ENCODE assay signal across 21 cellular contexts in genomic region chr6:45591816-45592359, GRCh38.
DNase-seq lines count a peak whose midpoint lies in the region; ATAC-seq and TF ChIP-seq lines count a peak whose summit lies in the region.
"Had no signal": no experiment of that assay in that cellular context is flagged by ENCODE, and none has a peak within 500 bp of the region (broad histone marks: within the 10 kb centered on the region; RNA-seq: fewer than 3 reads in every experiment).

No MANE protein-coding gene starts in this region.

- H3F3A ChIP-seq in GM23338 (replicated peaks; ENCODE audit: low read depth), result no peaks in the 10 kb centered on the region

- H3K27me3 ChIP-seq in GM23338 (ENCODE audit: insufficient read depth) (no peaks in the 10 kb centered on the region), spleen (replicated peaks in 1 of 7) (peaks cover 0 to 4% (median 0%) of the 10 kb centered on the region in 7 donors)
- H3K27me3 ChIP-seq: BE2C, brain microvascular endothelial cell, heart left ventricle, vagina had no signal

- POLR2A ChIA-PET in activated CD4-positive, alpha-beta T cell treated with anti-CD3 and anti-CD28 coated beads for 36 hours (lab: Charles Lee), result no interaction called here
- POLR2A ChIA-PET in RWPE1 (lab: Yijun Ruan, JAX; ENCODE audit: low non-redundant PET), result no interaction called here

- CTCF ChIA-PET in activated CD4-positive, alpha-beta T cell treated with anti-CD3 and anti-CD28 coated beads for 36 hours (lab: Charles Lee), result interaction anchor here (1.5 kb wide), 1 partner anchor 189 kb away, joined by 3 read pairs; no protein-coding TSS in a partner anchor
- CTCF ChIA-PET in RWPE1 (lab: Yijun Ruan, JAX), result interaction anchor here (0.8 kb wide), 1 partner anchor 1357 kb away, joined by 11 read pairs; no protein-coding TSS in a partner anchor

- H3K27ac ChIP-seq in GM23338 (ENCODE audit: low read depth) (no peak overlapping the region), RWPE1 (no peak overlapping the region), spleen (no peak overlapping the region)
- H3K27ac ChIP-seq: brain microvascular endothelial cell had no signal

- DNase-seq in activated CD4-positive, alpha-beta T cell treated with anti-CD3 and anti-CD28 coated beads for 36 hours, result no peak
- no peak for DNase-seq in activated CD4-positive, alpha-beta T cell treated with anti-CD3 and anti-CD28 coated beads for 48 hours
- DNase-seq in GM23338 (ENCODE audit: low spot score) (no peak), left kidney (ENCODE audit: low read depth, low spot score) (peak; percentile 81), RWPE1 (ENCODE audit: low spot score) (no peak), spleen (no peak)
- DNase-seq: 8988T; activated CD4-positive, alpha-beta T cell treated with anti-CD3 and anti-CD28 coated beads, Interleukin-2, amount 50 U/mL, for 1 hour; activated T-cell treated with anti-CD3 and anti-CD28 coated beads, Interleukin-2, amount 50 U/mL, for 48 hours; BE2C; brain microvascular endothelial cell; heart left ventricle; NCI-H1417 treated with DMSO at 0.1 percent for 48 hours; NCI-H526; nucleus accumbens; retina; substantia nigra had no signal

- no peaks in the 10 kb centered on the region for H3K9me3 Mint-ChIP-seq in activated CD4-positive, alpha-beta T cell treated with anti-CD3 and anti-CD28 coated beads for 36 hours (ENCODE audit: low read depth)
- H3K9me3 Mint-ChIP-seq in GM23338, result no peaks in the 10 kb centered on the region
- peaks cover 3% of the 10 kb centered on the region for H3K9me3 Mint-ChIP-seq in activated T-helper 17 cell treated with anti-CD3 and anti-CD28 coated beads, Interleukin-2, amount 50 U/mL, for 72 hours

- WGBS in spleen, 5 donors, result 84 to 93% (median 91%) methylated on average over 7 of the region's 7 CpGs

- no peaks in the 10 kb centered on the region for H3K27me3 Mint-ChIP-seq in activated CD4-positive, alpha-beta T cell treated with anti-CD3 and anti-CD28 coated beads for 36 hours
- H3K27me3 Mint-ChIP-seq in GM23338 (ENCODE audit: insufficient read depth, low read depth, poor library complexity), result peaks cover 2% of the 10 kb centered on the region
- H3K27me3 Mint-ChIP-seq in activated T-helper 17 cell treated with anti-CD3 and anti-CD28 coated beads, Interleukin-2, amount 50 U/mL, for 72 hours, result no peaks in the 10 kb centered on the region

- no peaks in the 10 kb centered on the region for H3K36me3 Mint-ChIP-seq in activated CD4-positive, alpha-beta T cell treated with anti-CD3 and anti-CD28 coated beads for 36 hours (ENCODE audit: low read depth)
- no peaks in the 10 kb centered on the region for H3K36me3 Mint-ChIP-seq in GM23338 (ENCODE audit: low read depth)
- no peaks in the 10 kb centered on the region for H3K36me3 Mint-ChIP-seq in activated T-helper 17 cell treated with anti-CD3 and anti-CD28 coated beads, Interleukin-2, amount 50 U/mL, for 72 hours (ENCODE audit: low read depth)

- no peaks in the 10 kb centered on the region for H3K9me2 ChIP-seq in GM23338 (ENCODE audit: insufficient read depth)

- no peaks in the 10 kb centered on the region for H3K9me3 ChIP-seq in spleen
- H3K9me3 ChIP-seq: BE2C, heart left ventricle, vagina had no signal

- no peaks in the 10 kb centered on the region for H4K20me1 ChIP-seq in GM23338 (replicated peaks; ENCODE audit: insufficient read depth)

- H3K79me2 ChIP-seq in GM23338 (replicated peaks; ENCODE audit: insufficient read depth), result no peaks in the 10 kb centered on the region

- H3K36me3 ChIP-seq in GM23338 (ENCODE audit: insufficient read depth) (no peaks in the 10 kb centered on the region), spleen (no peaks in the 10 kb centered on the region)
- H3K36me3 ChIP-seq: BE2C, brain microvascular endothelial cell, heart left ventricle, vagina had no signal

- H3K4me2 ChIP-seq in GM23338, result peak overlapping the region; percentile 52; the same call in 1 of the 2 replicates

- peak overlapping the region; percentile 22 for H3K27ac Mint-ChIP-seq in activated CD4-positive, alpha-beta T cell treated with anti-CD3 and anti-CD28 coated beads for 36 hours
- peak overlapping the region; percentile 58; the same call in 1 of the 2 replicates for H3K27ac Mint-ChIP-seq in GM23338
- peak overlapping the region; percentile 72 for H3K27ac Mint-ChIP-seq in activated T-helper 17 cell treated with anti-CD3 and anti-CD28 coated beads, Interleukin-2, amount 50 U/mL, for 72 hours

- no peak for TF ChIP-seq POLR2A in spleen (IDR thresholded peaks at IDR 0.05)

- no peak overlapping the region for H3K4me3 ChIP-seq in GM23338
- no peak overlapping the region for H3K4me3 ChIP-seq in spleen
- H3K4me3 ChIP-seq: heart left ventricle, vagina had no signal

- H2AFZ ChIP-seq in GM23338, result peak overlapping the region; percentile 1; the same call in 1 of the 2 replicates

- TF ChIP-seq CTCF in GM23338 (conservative IDR thresholded peaks at IDR 0.05; ENCODE audit: low read depth in 2 of 2) (no peak), RWPE1 (conservative IDR thresholded peaks at IDR 0.05; ENCODE audit: low read depth) (no peak), spleen (IDR thresholded peaks at IDR 0.05 in 8 of 11, conservative IDR thresholded peaks at IDR 0.05 in 3 of 11) (no peak)

- no peak overlapping the region for H3K4me3 Mint-ChIP-seq in activated CD4-positive, alpha-beta T cell treated with anti-CD3 and anti-CD28 coated beads for 36 hours
- no peak overlapping the region for H3K4me3 Mint-ChIP-seq in GM23338
- peak overlapping the region; percentile 46 for H3K4me3 Mint-ChIP-seq in activated T-helper 17 cell treated with anti-CD3 and anti-CD28 coated beads, Interleukin-2, amount 50 U/mL, for 72 hours

- H3K4me1 ChIP-seq in GM23338 (ENCODE audit: insufficient read depth) (peaks cover 22% of the 10 kb centered on the region), spleen (peaks cover 0 to 17% (median 0%) of the 10 kb centered on the region in 6 donors)
- H3K4me1 ChIP-seq: BE2C had no signal

- peaks cover 71% of the 10 kb centered on the region for H3K4me1 Mint-ChIP-seq in activated CD4-positive, alpha-beta T cell treated with anti-CD3 and anti-CD28 coated beads for 36 hours
- peaks cover 18% of the 10 kb centered on the region for H3K4me1 Mint-ChIP-seq in GM23338
- peaks cover 70% of the 10 kb centered on the region for H3K4me1 Mint-ChIP-seq in activated T-helper 17 cell treated with anti-CD3 and anti-CD28 coated beads, Interleukin-2, amount 50 U/mL, for 72 hours

- ATAC-seq in activated CD4-positive, alpha-beta T cell treated with anti-CD3 and anti-CD28 coated beads for 36 hours, result no peak
- ATAC-seq in GM23338 (no peak), GM18873 (IDR thresholded peaks at IDR 0.05; ENCODE audit: low FRiP score, unreplicated experiment) (no peak)
- ATAC-seq in activated T-helper 17 cell treated with anti-CD3 and anti-CD28 coated beads, Interleukin-2, amount 50 U/mL, for 72 hours (replicated peaks), result no peak
- ATAC-seq: heart left ventricle, HepG2 had no signal

- intact Hi-C loops in activated CD4-positive, alpha-beta T cell treated with anti-CD3 and anti-CD28 coated beads for 36 hours (cut with DNase I, micrococcal nuclease), result loop anchor here (2.0 to 5.0 kb wide), 3 partner anchors 119 to 330 kb away; no protein-coding TSS in a partner anchor
- intact Hi-C loops in spleen (cut with DNase I; ENCODE audit: low total_unique reads), result no loop called here

TF ChIP-seq in GM23338, 12 proteins besides CTCF, POLR2A, EP300 and RAD21 (continues in another document):
- TF ChIP-seq ETS1 (IDR thresholded peaks at IDR 0.05) (no peak), JUNB (IDR thresholded peaks at IDR 0.05; ENCODE audit: unreplicated experiment) (no peak), EZH2 (IDR thresholded peaks at IDR 0.05; ENCODE audit: low read depth, unreplicated experiment) (no peak), REST (IDR thresholded peaks at IDR 0.05; ENCODE audit: unreplicated experiment) (no peak), CREB1 (CRISPR knock-in tag; IDR thresholded peaks at IDR 0.05; ENCODE audit: low read depth) (no peak), NANOG (IDR thresholded peaks at IDR 0.05; ENCODE audit: borderline replicate concordance) (no peak), STAT1 (IDR thresholded peaks at IDR 0.05; ENCODE audit: unreplicated experiment) (no peak), POLR2AphosphoS5 (IDR thresholded peaks at IDR 0.05; ENCODE audit: low read depth) (no peak), EZH2phosphoT487 (IDR thresholded peaks at IDR 0.05; ENCODE audit: unreplicated experiment) (no peak), ZNF114 (CRISPR knock-in tag; IDR thresholded peaks at IDR 0.05) (no peak), ZNF331 (CRISPR knock-in tag; IDR thresholded peaks at IDR 0.05; ENCODE audit: low read depth) (no peak)

Comparison
In these comparisons a context has a peak if more than half of its experiments do, and no peak if none do; other contexts are left out.
1. H3K27ac Mint-ChIP-seq: peak in every context shown above with its lines; median percentile 72 in activated T-helper 17 cell treated with anti-CD3 and anti-CD28 coated beads, Interleukin-2, amount 50 U/mL, for 72 hours; 58 in GM23338; 22 in activated CD4-positive, alpha-beta T cell treated with anti-CD3 and anti-CD28 coated beads for 36 hours.